8 cellular contexts compared by ENCODE assay signal in genomic region chr20:20668639-20669038, GRCh38. TPM values are rescaled to one million over a fixed set of nuclear protein-coding genes. Genes with fewer than 3 reads are reported as not detected.
DNase-seq lines count a peak whose midpoint lies in the region; ATAC-seq and TF ChIP-seq lines count a peak whose summit lies in the region.

No MANE protein-coding gene starts in this region.

- TF ChIP-seq CTCF in choroid plexus epithelial cell (conservative IDR thresholded peaks at IDR 0.05; ENCODE audit: low read depth, low read length) (no peak), MCF 10A (IDR thresholded peaks at IDR 0.05; ENCODE audit: unreplicated experiment) (no peak), transverse colon (IDR thresholded peaks at IDR 0.05) (no peak), foreskin keratinocyte (conservative IDR thresholded peaks at IDR 0.05) (no peak)

- no peaks in the 10 kb centered on the region for H3K9me3 Mint-ChIP-seq in MCF 10A (ENCODE audit: unreplicated experiment)

- peak; percentile 98 for ATAC-seq in GM21367 (IDR thresholded peaks at IDR 0.05; ENCODE audit: unreplicated experiment)
- ATAC-seq in HG03460 (IDR thresholded peaks at IDR 0.05; ENCODE audit: unreplicated experiment): peak; percentile 98
- no peak for ATAC-seq in foreskin keratinocyte

- in situ Hi-C loops in transverse colon (cut with MboI; ENCODE audit: low pct_ligation_motif_present in 1 of 4, low pct_unique_long_range_greater_than_20kb in 1 of 4, low sequenced_read_pairs in 3 of 4): loop anchor here in 1 of 4 donors (10.0 kb wide), 1 partner anchor 156 kb away; no protein-coding TSS in a partner anchor

- no peak overlapping the region for H3K4me3 Mint-ChIP-seq in MCF 10A (ENCODE audit: unreplicated experiment)

- H3K4me3 ChIP-seq in choroid plexus epithelial cell (ENCODE audit: low read depth, low read length) (no peak overlapping the region), transverse colon (no peak overlapping the region)

- no peaks in the 10 kb centered on the region for H3K36me3 ChIP-seq in transverse colon

- H3K27me3 ChIP-seq in transverse colon (no peaks in the 10 kb centered on the region), foreskin keratinocyte (no peaks in the 10 kb centered on the region)

- no peaks in the 10 kb centered on the region for H3K36me3 Mint-ChIP-seq in MCF 10A (ENCODE audit: insufficient read depth, unreplicated experiment)

- POLR2A ChIA-PET in MCF 10A (lab: Yijun Ruan, JAX): no interaction called here

- CTCF ChIA-PET in MCF 10A (lab: Yijun Ruan, JAX): interaction anchor here (1.0 to 15.6 kb wide), 4 partner anchors 10 to 168 kb away, joined by 3 to 373 read pairs (median 10); no protein-coding TSS in a partner anchor

- intact Hi-C loops in MCF 10A (cut with micrococcal nuclease): no loop called here
- intact Hi-C loops in transverse colon (cut with DNase I; ENCODE audit: low total_unique reads): no loop called here

- 0 to 38% methylated on average over 1 of the region's 1 CpG for WGBS in transverse colon (ENCODE audit: low coverage in 1 of 2), 2 donors

- H3K4me1 ChIP-seq in transverse colon (peaks cover 0 to 16% (median 0%) of the 10 kb centered on the region in 4 donors), foreskin keratinocyte (no peaks in the 10 kb centered on the region)

- no TSS peak for BruUV-seq in MCF 10A (replicated peaks; lab: Mats Ljungman, UMichigan)

- H3K9me3 ChIP-seq in transverse colon: no peaks in the 10 kb centered on the region

- H3K27me3 Mint-ChIP-seq in MCF 10A (ENCODE audit: insufficient read depth, unreplicated experiment): no peaks in the 10 kb centered on the region

- DNase-seq in GDM1 (lab: John Stamatoyannopoulos, UW) (peak; percentile 16), choroid plexus epithelial cell (ENCODE audit: low read depth) (peak; percentile 52), MCF 10A (ENCODE audit: unreplicated experiment) (no peak), transverse colon (no peak), foreskin keratinocyte (no peak), T-helper 1 cell (no peak)

- TF ChIP-seq POLR2A in transverse colon (IDR thresholded peaks at IDR 0.05): no peak

- no peak for TF ChIP-seq EP300 in transverse colon (IDR thresholded peaks at IDR 0.05; ENCODE audit: low read depth)

- H3K27ac Mint-ChIP-seq in MCF 10A (ENCODE audit: low read depth, unreplicated experiment): no peak overlapping the region

- H3K27ac ChIP-seq in transverse colon (no peak overlapping the region), foreskin keratinocyte (no peak overlapping the region)

- H3K4me1 Mint-ChIP-seq in MCF 10A (ENCODE audit: insufficient read depth, unreplicated experiment): no peaks in the 10 kb centered on the region

RNA-seq across cellular contexts. Expression of gene RALGAPA2, which starts 43.8 kb away (rescaled TPM):
- total RNA-seq in MCF 10A (2022) (9.8 and 12.1 TPM in 2 replicates), transverse colon (10 to 100 TPM; 29.5 to 84.0 (median 66.5) TPM), foreskin keratinocyte (5.7 and 5.9 TPM in 2 replicates)
- 0.87 and 1.0 TPM in 2 replicates for polyA plus RNA-seq in foreskin keratinocyte

Comparison
In these comparisons a context has a peak if more than half of its experiments do, and no peak if none do; other contexts are left out.
1. DNase-seq: peak in GDM1 (single experiment) and choroid plexus epithelial cell (single experiment); none in MCF 10A (single experiment), transverse colon (single experiment), foreskin keratinocyte (0 of 2) and T-helper 1 cell (0 of 5).